ENCODE assay signal across 1 cellular context in the genomic region with DNA sequence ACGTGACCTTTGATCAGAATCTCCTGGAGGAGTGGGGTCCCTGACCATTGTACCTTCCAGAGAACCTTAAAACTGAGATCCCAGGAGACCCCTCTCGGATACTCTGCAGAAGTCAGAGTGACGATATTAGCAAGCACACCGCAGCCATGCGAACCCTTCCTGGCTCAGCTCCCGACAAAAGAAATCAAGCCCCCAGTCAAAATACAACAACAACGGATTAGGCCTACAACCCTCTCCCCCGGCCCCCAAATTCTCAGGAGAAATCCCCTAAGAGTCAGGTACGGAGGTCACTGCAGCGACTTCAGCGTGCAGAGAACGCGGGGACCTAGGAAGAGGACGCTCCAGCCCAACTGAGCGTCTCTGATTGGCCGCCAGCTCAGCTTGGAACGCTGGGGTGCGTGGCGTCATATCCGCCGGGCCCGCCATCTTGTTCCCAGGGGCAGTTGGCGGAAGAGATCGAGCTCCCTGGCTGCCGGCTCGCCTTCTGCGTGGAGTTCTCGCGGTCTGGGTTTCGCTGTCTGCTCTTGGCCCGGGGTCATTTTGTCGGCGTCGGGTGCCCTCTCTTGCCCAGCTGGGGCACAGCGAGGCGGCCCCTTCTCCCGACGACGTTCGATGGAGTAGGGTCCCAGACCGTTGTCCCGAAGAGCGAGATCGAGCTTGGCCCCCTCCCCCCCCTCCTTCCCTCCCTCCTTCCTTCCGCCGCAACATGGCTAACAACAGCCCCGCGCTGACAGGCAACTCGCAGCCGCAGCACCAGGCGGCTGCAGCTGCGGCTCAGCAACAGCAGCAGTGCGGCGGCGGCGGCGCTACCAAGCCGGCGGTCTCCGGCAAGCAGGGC.
TF ChIP-seq lines count a peak whose summit lies in the region.

A gene with protein sequence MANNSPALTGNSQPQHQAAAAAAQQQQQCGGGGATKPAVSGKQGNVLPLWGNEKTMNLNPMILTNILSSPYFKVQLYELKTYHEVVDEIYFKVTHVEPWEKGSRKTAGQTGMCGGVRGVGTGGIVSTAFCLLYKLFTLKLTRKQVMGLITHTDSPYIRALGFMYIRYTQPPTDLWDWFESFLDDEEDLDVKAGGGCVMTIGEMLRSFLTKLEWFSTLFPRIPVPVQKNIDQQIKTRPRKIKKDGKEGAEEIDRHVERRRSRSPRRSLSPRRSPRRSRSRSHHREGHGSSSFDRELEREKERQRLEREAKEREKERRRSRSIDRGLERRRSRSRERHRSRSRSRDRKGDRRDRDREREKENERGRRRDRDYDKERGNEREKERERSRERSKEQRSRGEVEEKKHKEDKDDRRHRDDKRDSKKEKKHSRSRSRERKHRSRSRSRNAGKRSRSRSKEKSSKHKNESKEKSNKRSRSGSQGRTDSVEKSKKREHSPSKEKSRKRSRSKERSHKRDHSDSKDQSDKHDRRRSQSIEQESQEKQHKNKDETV (plus strand): TSS at position 425 of the 838 bp plus-strand sequence. CDS start 282 bp downstream, at position 707.

TF ChIP-seq in HepG2, 621 proteins besides CTCF, POLR2A, EP300 and RAD21 (continued from another document and continues in another):
- TF ChIP-seq, protein P1, sequence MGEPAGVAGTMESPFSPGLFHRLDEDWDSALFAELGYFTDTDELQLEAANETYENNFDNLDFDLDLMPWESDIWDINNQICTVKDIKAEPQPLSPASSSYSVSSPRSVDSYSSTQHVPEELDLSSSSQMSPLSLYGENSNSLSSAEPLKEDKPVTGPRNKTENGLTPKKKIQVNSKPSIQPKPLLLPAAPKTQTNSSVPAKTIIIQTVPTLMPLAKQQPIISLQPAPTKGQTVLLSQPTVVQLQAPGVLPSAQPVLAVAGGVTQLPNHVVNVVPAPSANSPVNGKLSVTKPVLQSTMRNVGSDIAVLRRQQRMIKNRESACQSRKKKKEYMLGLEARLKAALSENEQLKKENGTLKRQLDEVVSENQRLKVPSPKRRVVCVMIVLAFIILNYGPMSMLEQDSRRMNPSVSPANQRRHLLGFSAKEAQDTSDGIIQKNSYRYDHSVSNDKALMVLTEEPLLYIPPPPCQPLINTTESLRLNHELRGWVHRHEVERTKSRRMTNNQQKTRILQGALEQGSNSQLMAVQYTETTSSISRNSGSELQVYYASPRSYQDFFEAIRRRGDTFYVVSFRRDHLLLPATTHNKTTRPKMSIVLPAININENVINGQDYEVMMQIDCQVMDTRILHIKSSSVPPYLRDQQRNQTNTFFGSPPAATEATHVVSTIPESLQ (CRISPR knock-in tag; conservative IDR thresholded peaks at IDR 0.05), result no peak
- TF ChIP-seq POLR2G (IDR thresholded peaks at IDR 0.05; ENCODE audit: low read depth, low read length), result peak; percentile 97
- no peak for TF ChIP-seq GZF1 (CRISPR knock-in tag; IDR thresholded peaks at IDR 0.05)
- TF ChIP-seq ZNF605 (CRISPR knock-in tag; IDR thresholded peaks at IDR 0.05), result peak; percentile 90
- no peak for TF ChIP-seq IKZF4 (CRISPR knock-in tag; IDR thresholded peaks at IDR 0.05; ENCODE audit: borderline replicate concordance, low read depth, not compliant biosample characterization)
- TF ChIP-seq ETV5 (CRISPR knock-in tag; IDR thresholded peaks at IDR 0.05; ENCODE audit: borderline replicate concordance), result peak; percentile 59; the same call in 1 of the 2 replicates
- TF ChIP-seq ZNF274 (CRISPR knock-in tag; IDR thresholded peaks at IDR 0.05), result no peak
- peak; percentile 62; the same call in 1 of the 2 replicates for TF ChIP-seq ERF (CRISPR knock-in tag; IDR thresholded peaks at IDR 0.05)
- TF ChIP-seq, protein P2, sequence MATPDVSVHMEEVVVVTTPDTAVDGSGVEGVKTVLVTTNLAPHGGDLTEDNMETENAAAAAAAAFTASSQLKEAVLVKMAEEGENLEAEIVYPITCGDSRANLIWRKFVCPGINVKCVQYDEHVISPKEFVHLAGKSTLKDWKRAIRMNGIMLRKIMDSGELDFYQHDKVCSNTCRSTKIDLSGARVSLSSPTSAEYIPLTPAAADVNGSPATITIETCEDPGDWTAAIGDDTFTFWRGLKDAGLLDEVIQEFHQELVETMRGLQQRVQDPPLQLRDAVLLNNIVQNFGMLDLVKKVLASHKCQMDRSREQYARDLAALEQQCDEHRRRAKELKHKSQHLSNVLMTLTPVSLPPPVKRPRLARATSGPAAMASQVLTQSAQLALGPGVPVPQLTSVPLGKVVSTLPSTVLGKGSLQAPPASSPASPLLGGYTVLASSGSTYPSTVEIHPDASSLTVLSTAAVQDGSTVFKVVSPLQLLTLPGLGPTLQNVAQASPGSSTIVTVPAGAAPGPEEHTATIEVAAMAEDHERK (CRISPR knock-in tag; IDR thresholded peaks at IDR 0.05; ENCODE audit: low read depth), result no peak
- TF ChIP-seq, protein P3, sequence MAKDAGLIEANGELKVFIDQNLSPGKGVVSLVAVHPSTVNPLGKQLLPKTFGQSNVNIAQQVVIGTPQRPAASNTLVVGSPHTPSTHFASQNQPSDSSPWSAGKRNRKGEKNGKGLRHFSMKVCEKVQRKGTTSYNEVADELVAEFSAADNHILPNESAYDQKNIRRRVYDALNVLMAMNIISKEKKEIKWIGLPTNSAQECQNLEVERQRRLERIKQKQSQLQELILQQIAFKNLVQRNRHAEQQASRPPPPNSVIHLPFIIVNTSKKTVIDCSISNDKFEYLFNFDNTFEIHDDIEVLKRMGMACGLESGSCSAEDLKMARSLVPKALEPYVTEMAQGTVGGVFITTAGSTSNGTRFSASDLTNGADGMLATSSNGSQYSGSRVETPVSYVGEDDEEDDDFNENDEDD (CRISPR knock-in tag; IDR thresholded peaks at IDR 0.05; ENCODE audit: borderline replicate concordance), result peak; percentile 69; the same call in 1 of the 2 replicates
- TF ChIP-seq, protein P4, sequence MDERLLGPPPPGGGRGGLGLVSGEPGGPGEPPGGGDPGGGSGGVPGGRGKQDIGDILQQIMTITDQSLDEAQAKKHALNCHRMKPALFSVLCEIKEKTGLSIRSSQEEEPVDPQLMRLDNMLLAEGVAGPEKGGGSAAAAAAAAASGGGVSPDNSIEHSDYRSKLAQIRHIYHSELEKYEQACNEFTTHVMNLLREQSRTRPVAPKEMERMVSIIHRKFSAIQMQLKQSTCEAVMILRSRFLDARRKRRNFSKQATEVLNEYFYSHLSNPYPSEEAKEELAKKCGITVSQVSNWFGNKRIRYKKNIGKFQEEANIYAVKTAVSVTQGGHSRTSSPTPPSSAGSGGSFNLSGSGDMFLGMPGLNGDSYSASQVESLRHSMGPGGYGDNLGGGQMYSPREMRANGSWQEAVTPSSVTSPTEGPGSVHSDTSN (CRISPR knock-in tag; IDR thresholded peaks at IDR 0.05), result no peak
- no peak for TF ChIP-seq SMC3 (IDR thresholded peaks at IDR 0.05; ENCODE audit: low read length)
- no peak for TF ChIP-seq PHB2 (IDR thresholded peaks at IDR 0.05; ENCODE audit: partially characterized antibody)
- TF ChIP-seq, protein P5, sequence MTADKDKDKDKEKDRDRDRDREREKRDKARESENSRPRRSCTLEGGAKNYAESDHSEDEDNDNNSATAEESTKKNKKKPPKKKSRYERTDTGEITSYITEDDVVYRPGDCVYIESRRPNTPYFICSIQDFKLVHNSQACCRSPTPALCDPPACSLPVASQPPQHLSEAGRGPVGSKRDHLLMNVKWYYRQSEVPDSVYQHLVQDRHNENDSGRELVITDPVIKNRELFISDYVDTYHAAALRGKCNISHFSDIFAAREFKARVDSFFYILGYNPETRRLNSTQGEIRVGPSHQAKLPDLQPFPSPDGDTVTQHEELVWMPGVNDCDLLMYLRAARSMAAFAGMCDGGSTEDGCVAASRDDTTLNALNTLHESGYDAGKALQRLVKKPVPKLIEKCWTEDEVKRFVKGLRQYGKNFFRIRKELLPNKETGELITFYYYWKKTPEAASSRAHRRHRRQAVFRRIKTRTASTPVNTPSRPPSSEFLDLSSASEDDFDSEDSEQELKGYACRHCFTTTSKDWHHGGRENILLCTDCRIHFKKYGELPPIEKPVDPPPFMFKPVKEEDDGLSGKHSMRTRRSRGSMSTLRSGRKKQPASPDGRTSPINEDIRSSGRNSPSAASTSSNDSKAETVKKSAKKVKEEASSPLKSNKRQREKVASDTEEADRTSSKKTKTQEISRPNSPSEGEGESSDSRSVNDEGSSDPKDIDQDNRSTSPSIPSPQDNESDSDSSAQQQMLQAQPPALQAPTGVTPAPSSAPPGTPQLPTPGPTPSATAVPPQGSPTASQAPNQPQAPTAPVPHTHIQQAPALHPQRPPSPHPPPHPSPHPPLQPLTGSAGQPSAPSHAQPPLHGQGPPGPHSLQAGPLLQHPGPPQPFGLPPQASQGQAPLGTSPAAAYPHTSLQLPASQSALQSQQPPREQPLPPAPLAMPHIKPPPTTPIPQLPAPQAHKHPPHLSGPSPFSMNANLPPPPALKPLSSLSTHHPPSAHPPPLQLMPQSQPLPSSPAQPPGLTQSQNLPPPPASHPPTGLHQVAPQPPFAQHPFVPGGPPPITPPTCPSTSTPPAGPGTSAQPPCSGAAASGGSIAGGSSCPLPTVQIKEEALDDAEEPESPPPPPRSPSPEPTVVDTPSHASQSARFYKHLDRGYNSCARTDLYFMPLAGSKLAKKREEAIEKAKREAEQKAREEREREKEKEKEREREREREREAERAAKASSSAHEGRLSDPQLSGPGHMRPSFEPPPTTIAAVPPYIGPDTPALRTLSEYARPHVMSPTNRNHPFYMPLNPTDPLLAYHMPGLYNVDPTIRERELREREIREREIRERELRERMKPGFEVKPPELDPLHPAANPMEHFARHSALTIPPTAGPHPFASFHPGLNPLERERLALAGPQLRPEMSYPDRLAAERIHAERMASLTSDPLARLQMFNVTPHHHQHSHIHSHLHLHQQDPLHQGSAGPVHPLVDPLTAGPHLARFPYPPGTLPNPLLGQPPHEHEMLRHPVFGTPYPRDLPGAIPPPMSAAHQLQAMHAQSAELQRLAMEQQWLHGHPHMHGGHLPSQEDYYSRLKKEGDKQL (CRISPR knock-in tag; IDR thresholded peaks at IDR 0.05; ENCODE audit: low read depth), result no peak
- no peak for TF ChIP-seq ZNF550 (CRISPR knock-in tag; IDR thresholded peaks at IDR 0.05; ENCODE audit: borderline replicate concordance)
- no peak for TF ChIP-seq RCOR2 (CRISPR knock-in tag; IDR thresholded peaks at IDR 0.05)
- peak; percentile 86 for TF ChIP-seq ZNF350 (CRISPR knock-in tag; IDR thresholded peaks at IDR 0.05; ENCODE audit: borderline replicate concordance, low read depth)
- TF ChIP-seq, protein P6, sequence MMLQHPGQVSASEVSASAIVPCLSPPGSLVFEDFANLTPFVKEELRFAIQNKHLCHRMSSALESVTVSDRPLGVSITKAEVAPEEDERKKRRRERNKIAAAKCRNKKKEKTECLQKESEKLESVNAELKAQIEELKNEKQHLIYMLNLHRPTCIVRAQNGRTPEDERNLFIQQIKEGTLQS (CRISPR knock-in tag; IDR thresholded peaks at IDR 0.05), result peak; percentile 2; the same call in 1 of the 2 replicates
- TF ChIP-seq, protein P7, sequence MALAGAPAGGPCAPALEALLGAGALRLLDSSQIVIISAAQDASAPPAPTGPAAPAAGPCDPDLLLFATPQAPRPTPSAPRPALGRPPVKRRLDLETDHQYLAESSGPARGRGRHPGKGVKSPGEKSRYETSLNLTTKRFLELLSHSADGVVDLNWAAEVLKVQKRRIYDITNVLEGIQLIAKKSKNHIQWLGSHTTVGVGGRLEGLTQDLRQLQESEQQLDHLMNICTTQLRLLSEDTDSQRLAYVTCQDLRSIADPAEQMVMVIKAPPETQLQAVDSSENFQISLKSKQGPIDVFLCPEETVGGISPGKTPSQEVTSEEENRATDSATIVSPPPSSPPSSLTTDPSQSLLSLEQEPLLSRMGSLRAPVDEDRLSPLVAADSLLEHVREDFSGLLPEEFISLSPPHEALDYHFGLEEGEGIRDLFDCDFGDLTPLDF (CRISPR knock-in tag; IDR thresholded peaks at IDR 0.05), result no peak
- TF ChIP-seq ZNF615 (CRISPR knock-in tag; IDR thresholded peaks at IDR 0.05; ENCODE audit: borderline replicate concordance), result peak; percentile 25; the same call in 1 of the 2 replicates
- TF ChIP-seq FOXJ3 (CRISPR knock-in tag; IDR thresholded peaks at IDR 0.05; ENCODE audit: borderline replicate concordance), result no peak
- no peak for TF ChIP-seq SMARCE1 (IDR thresholded peaks at IDR 0.05; ENCODE audit: borderline replicate concordance)
- TF ChIP-seq MAZ (IDR thresholded peaks at IDR 0.05; ENCODE audit: borderline replicate concordance, low read depth, low read length), result 0 out of 2 replicates have a peak, but pooled peaks have one; percentile 50
- TF ChIP-seq MAZ (CRISPR knock-in tag; IDR thresholded peaks at IDR 0.05; ENCODE audit: low read depth), result peak; percentile 81
- TF ChIP-seq REL (CRISPR knock-in tag; conservative IDR thresholded peaks at IDR 0.05), result no peak
- peak; percentile 91; the same call in 1 of the 2 replicates for TF ChIP-seq ZFP41 (CRISPR knock-in tag; IDR thresholded peaks at IDR 0.05; ENCODE audit: borderline replicate concordance)
- TF ChIP-seq, protein P8, sequence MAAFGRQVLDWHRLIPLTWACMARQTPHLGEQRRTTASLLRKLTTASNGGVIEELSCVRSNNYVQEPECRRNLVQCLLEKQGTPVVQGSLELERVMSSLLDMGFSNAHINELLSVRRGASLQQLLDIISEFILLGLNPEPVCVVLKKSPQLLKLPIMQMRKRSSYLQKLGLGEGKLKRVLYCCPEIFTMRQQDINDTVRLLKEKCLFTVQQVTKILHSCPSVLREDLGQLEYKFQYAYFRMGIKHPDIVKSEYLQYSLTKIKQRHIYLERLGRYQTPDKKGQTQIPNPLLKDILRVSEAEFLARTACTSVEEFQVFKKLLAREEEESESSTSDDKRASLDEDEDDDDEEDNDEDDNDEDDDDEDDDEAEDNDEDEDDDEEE (CRISPR knock-in tag; IDR thresholded peaks at IDR 0.05), result 0 out of 2 replicates have a peak, but pooled peaks have one; percentile 72
- no peak for TF ChIP-seq ZNF652 (CRISPR knock-in tag; IDR thresholded peaks at IDR 0.05; ENCODE audit: borderline replicate concordance, low read depth)
- TF ChIP-seq SAP130 (CRISPR knock-in tag; IDR thresholded peaks at IDR 0.05; ENCODE audit: low read depth), result peak; percentile 84
- TF ChIP-seq, protein P9, sequence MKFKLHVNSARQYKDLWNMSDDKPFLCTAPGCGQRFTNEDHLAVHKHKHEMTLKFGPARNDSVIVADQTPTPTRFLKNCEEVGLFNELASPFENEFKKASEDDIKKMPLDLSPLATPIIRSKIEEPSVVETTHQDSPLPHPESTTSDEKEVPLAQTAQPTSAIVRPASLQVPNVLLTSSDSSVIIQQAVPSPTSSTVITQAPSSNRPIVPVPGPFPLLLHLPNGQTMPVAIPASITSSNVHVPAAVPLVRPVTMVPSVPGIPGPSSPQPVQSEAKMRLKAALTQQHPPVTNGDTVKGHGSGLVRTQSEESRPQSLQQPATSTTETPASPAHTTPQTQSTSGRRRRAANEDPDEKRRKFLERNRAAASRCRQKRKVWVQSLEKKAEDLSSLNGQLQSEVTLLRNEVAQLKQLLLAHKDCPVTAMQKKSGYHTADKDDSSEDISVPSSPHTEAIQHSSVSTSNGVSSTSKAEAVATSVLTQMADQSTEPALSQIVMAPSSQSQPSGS (CRISPR knock-in tag; IDR thresholded peaks at IDR 0.05), result peak; percentile 44; the same call in 1 of the 2 replicates
- peak; percentile 84 for TF ChIP-seq ZNF879 (CRISPR knock-in tag; IDR thresholded peaks at IDR 0.05)
- TF ChIP-seq, protein P10, sequence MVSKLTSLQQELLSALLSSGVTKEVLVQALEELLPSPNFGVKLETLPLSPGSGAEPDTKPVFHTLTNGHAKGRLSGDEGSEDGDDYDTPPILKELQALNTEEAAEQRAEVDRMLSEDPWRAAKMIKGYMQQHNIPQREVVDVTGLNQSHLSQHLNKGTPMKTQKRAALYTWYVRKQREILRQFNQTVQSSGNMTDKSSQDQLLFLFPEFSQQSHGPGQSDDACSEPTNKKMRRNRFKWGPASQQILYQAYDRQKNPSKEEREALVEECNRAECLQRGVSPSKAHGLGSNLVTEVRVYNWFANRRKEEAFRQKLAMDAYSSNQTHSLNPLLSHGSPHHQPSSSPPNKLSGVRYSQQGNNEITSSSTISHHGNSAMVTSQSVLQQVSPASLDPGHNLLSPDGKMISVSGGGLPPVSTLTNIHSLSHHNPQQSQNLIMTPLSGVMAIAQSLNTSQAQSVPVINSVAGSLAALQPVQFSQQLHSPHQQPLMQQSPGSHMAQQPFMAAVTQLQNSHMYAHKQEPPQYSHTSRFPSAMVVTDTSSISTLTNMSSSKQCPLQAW (CRISPR knock-in tag; IDR thresholded peaks at IDR 0.05), result peak; percentile 41
- TF ChIP-seq EEA1 (CRISPR knock-in tag; IDR thresholded peaks at IDR 0.05; ENCODE audit: borderline replicate concordance), result no peak
- TF ChIP-seq ZNF205 (CRISPR knock-in tag; IDR thresholded peaks at IDR 0.05), result 0 out of 2 replicates have a peak, but pooled peaks have one; percentile 13
